Comparison of ENCODE assay signal across 21 cellular contexts in genomic region chr3:193556841-193557240, GRCh38. TPM values are rescaled to one million over a fixed set of nuclear protein-coding genes. Genes with fewer than 3 reads are reported as not detected.
DNase-seq lines count a peak whose midpoint lies in the region; ATAC-seq, FAIRE-seq and TF ChIP-seq lines count a peak whose summit lies in the region.
"Had no signal": no experiment of that assay in that cellular context is flagged by ENCODE, and none has a peak within 500 bp of the region (broad histone marks: within the 10 kb centered on the region; RNA-seq: fewer than 3 reads in every experiment).

No MANE protein-coding gene starts in this region.

- ATAC-seq in GM19035 (IDR thresholded peaks at IDR 0.05; ENCODE audit: unreplicated experiment) (no peak), psoas muscle (no peak)
- ATAC-seq: gastrocnemius medialis had no signal

- peak; percentile 96 for FAIRE-seq in islet of Langerhans (lab: Jason Lieb, UNC)
- FAIRE-seq: D721Med had no signal

- intact Hi-C loops in psoas muscle (cut with DNase I): no loop called here

- H3K36me3 ChIP-seq in psoas muscle (ENCODE audit: insufficient read depth in 1 of 2, low read depth in 1 of 2): no peaks in the 10 kb centered on the region
- H3K36me3 ChIP-seq: gastrocnemius medialis, uterus had no signal

- DNase-seq in HT-29 (ENCODE audit: low spot score) (peak; percentile 47), NCI-H2081 treated with DMSO at 0.1 percent for 48 hours (lab: John Stamatoyannopoulos, UW) (peak; percentile 41), renal cortical epithelial cell (ENCODE audit: low read depth) (peak; percentile 45), psoas muscle (no peak), NCI-H1417 treated with DMSO at 0.1 percent for 48 hours (lab: John Stamatoyannopoulos, UW) (no peak)
- DNase-seq: activated CD4-positive, CD25-positive, alpha-beta regulatory T cell treated with anti-CD3 and anti-CD28 coated beads, Interleukin-2, amount 50 U/mL, for 72 hours; activated naive CD4-positive, alpha-beta T cell; activated T-cell treated with anti-CD3 and anti-CD28 coated beads, Interleukin-2, amount 50 U/mL, for 24 hours; gastrocnemius medialis; hippocampal formation; mammary epithelial cell; NCI-H2227 treated with DMSO at 0.1 percent for 48 hours; NCI-H748 treated with DMSO at 0.1 percent for 48 hours; stimulated activated CD4-positive, alpha-beta T cell treated with anti-CD3 and anti-CD28 coated beads, Interleukin-1b, Interleukin-23, amount 100 ng/mL, for 48 hours; substantia nigra; uterus had no signal

- H3K4me1 ChIP-seq in psoas muscle: no peaks in the 10 kb centered on the region
- H3K4me1 ChIP-seq: gastrocnemius medialis, uterus had no signal

- no peak overlapping the region for H3K4me3 ChIP-seq in psoas muscle
- H3K4me3 ChIP-seq: gastrocnemius medialis, SK-N-MC, uterus had no signal

- no peak overlapping the region for H3K27ac ChIP-seq in psoas muscle
- H3K27ac ChIP-seq: C4-2B, gastrocnemius medialis, SK-N-MC, uterus had no signal

- H3K27me3 ChIP-seq in psoas muscle (ENCODE audit: insufficient read depth in 3 of 3, low read length in 2 of 3): no peaks in the 10 kb centered on the region
- H3K27me3 ChIP-seq: gastrocnemius medialis, uterus had no signal

- no peaks in the 10 kb centered on the region for H3K9me3 ChIP-seq in psoas muscle
- H3K9me3 ChIP-seq: gastrocnemius medialis, uterus had no signal

- 33 to 40% (median 37%) methylated on average over 2 of the region's 2 CpGs for WGBS in psoas muscle, 3 donors

- TF ChIP-seq CTCF in psoas muscle (IDR thresholded peaks at IDR 0.05): no peak

RNA-seq across cellular contexts. Expression of gene ATP13A4, which starts 2.1 kb away (rescaled TPM):
- total RNA-seq in HT-29 (2014; rRNA removed; shearing (Covaris generic)): 0.23 TPM in 2 replicates
- total RNA-seq in renal cortical epithelial cell (0.15 TPM in 1 of 2 replicates, not detected in the other), psoas muscle (under 1 TPM in 3 of 4 donors, not detected in 1; 0.10 to 0.36 (median 0.25) TPM)
- polyA plus RNA-seq in psoas muscle: under 1 TPM in 1 of 3 donors, not detected in 2; 0.18 TPM

RNA-seq across cellular contexts. Expression of gene OPA1, which starts 36.2 kb away (rescaled TPM):
- 31.4 and 35.9 TPM in 2 replicates for total RNA-seq in HT-29 (2014; rRNA removed; shearing (Covaris generic))
- 77.3 and 87.4 TPM in 2 replicates for total RNA-seq in renal cortical epithelial cell
- 100 to 1,000 TPM in 1 of 4 donors, 10 to 100 TPM in 3; 73.4 to 129 (median 82.2) TPM for total RNA-seq in psoas muscle
- polyA plus RNA-seq in psoas muscle: 10 to 100 TPM; 29.4 to 46.5 (median 45.6) TPM

Comparison
In these comparisons a context has a peak if more than half of its experiments do, and no peak if none do; other contexts are left out.
1. DNase-seq: peak in HT-29 (single experiment), NCI-H2081 treated with DMSO at 0.1 percent for 48 hours (single experiment) and renal cortical epithelial cell (single experiment); none in psoas muscle (0 of 2) and NCI-H1417 treated with DMSO at 0.1 percent for 48 hours (single experiment).